In genomic region chr11:130651266-130651855, GRCh38 we compare ENCODE assay signal across 22 cellular contexts.
DNase-seq lines count a peak whose midpoint lies in the region; TF ChIP-seq lines count a peak whose summit lies in the region.
"Had no signal": no experiment of that assay in that cellular context is flagged by ENCODE, and none has a peak within 500 bp of the region (broad histone marks: within the 10 kb centered on the region; RNA-seq: fewer than 3 reads in every experiment).

No MANE protein-coding gene starts in this region.

- no peak overlapping the region for H3K4me2 ChIP-seq in neural progenitor cell

- peaks cover 5% of the 10 kb centered on the region for H3K4me1 ChIP-seq in neural progenitor cell
- H3K4me1 ChIP-seq: SJCRH30 had no signal

- no peak overlapping the region for H2AFZ ChIP-seq in neural progenitor cell (replicated peaks)

- no peak for TF ChIP-seq CTCF in neural progenitor cell (IDR thresholded peaks at IDR 0.05)

- H3K36me3 ChIP-seq in neural progenitor cell = no peaks in the 10 kb centered on the region
- H3K36me3 ChIP-seq: MG63, Peyer's patch, SJCRH30 had no signal

- peaks cover 6% of the 10 kb centered on the region for H3K27me3 Mint-ChIP-seq in neural progenitor cell (ENCODE audit: insufficient read depth, low read depth)

- peak; percentile 1 for DNase-seq in NCI-H2171 treated with DMSO at 0.1 percent for 48 hours (lab: John Stamatoyannopoulos, UW)
- no peak for DNase-seq in NCI-H2171 (lab: John Stamatoyannopoulos, UW)
- DNase-seq in ecto neural progenitor cell (ENCODE audit: low spot score) = peak; percentile 22
- peak; percentile 43 for DNase-seq in neural progenitor cell (ENCODE audit: low spot score)
- DNase-seq in SK-N-DZ (ENCODE audit: low spot score) = no peak
- DNase-seq in NCI-H146 (lab: John Stamatoyannopoulos, UW) = no peak
- no peak for DNase-seq in effector CD8-positive, alpha-beta T cell (lab: John Stamatoyannopoulos, UW)
- DNase-seq: 8988T; AML-193; C1 segment of cervical spinal cord; CD8-positive, alpha-beta T cell; DMS53; GF-D8; MG63; NCI-H1417; NCI-H1930; NCI-H345; NCI-H524; NCI-H82; Peyer's patch; SJCRH30 had no signal

- no peaks in the 10 kb centered on the region for H3K4me1 Mint-ChIP-seq in neural progenitor cell

- no peaks in the 10 kb centered on the region for H3K36me3 Mint-ChIP-seq in neural progenitor cell
- H3K36me3 Mint-ChIP-seq: CD8-positive, alpha-beta T cell had no signal

- no peaks in the 10 kb centered on the region for H4K20me1 ChIP-seq in neural progenitor cell (ENCODE audit: low read depth)

- H3K9me3 Mint-ChIP-seq in neural progenitor cell = no peaks in the 10 kb centered on the region

- peaks cover 4% of the 10 kb centered on the region for H3K9me3 ChIP-seq in neural progenitor cell (ENCODE audit: low read depth)
- H3K9me3 ChIP-seq: Peyer's patch, SJCRH30 had no signal

- no peak overlapping the region for H3K27ac ChIP-seq in neural progenitor cell
- H3K27ac ChIP-seq: Peyer's patch, SJCRH30 had no signal

- no peaks in the 10 kb centered on the region for H3K79me2 ChIP-seq in neural progenitor cell (ENCODE audit: low read depth)

- H3K9ac ChIP-seq in neural progenitor cell = no peak overlapping the region

- no peaks in the 10 kb centered on the region for H3K27me3 ChIP-seq in neural progenitor cell
- H3K27me3 ChIP-seq: MG63, Peyer's patch, SJCRH30 had no signal

- no peak overlapping the region for H3K27ac Mint-ChIP-seq in neural progenitor cell
- H3K27ac Mint-ChIP-seq: CD8-positive, alpha-beta T cell had no signal

- no peak overlapping the region for H3K4me3 Mint-ChIP-seq in neural progenitor cell
- H3K4me3 Mint-ChIP-seq: CD8-positive, alpha-beta T cell had no signal

- no peaks in the 10 kb centered on the region for H3F3A ChIP-seq in neural progenitor cell (ENCODE audit: low read depth)

- no peak overlapping the region for H3K4me3 ChIP-seq in neural progenitor cell
- H3K4me3 ChIP-seq: K562, MG63, Peyer's patch, SJCRH30 had no signal

Comparison
In these comparisons a context has a peak if more than half of its experiments do, and no peak if none do; other contexts are left out.
1. DNase-seq: peak in NCI-H2171 treated with DMSO at 0.1 percent for 48 hours (single experiment), ecto neural progenitor cell (single experiment) and neural progenitor cell (single experiment); none in NCI-H2171 (single experiment), SK-N-DZ (single experiment), NCI-H146 (single experiment) and effector CD8-positive, alpha-beta T cell (single experiment).